8 cellular contexts compared by ENCODE assay signal in genomic region chr4:101169044-101170014, GRCh38.
A peak's percentile ranks its signal among the peaks of the same experiment; 100 is the strongest.
DNase-seq lines count a peak whose midpoint lies in the region; ATAC-seq and TF ChIP-seq lines count a peak whose summit lies in the region.

No MANE protein-coding gene starts in this region.

- peak; percentile 54 for TF ChIP-seq CTCF in AG09319 (IDR thresholded peaks at IDR 0.05; ENCODE audit: low read depth, low read length)
- TF ChIP-seq CTCF in WI38 (IDR thresholded peaks at IDR 0.05; ENCODE audit: low read depth, low read length), result peak; percentile 42
- TF ChIP-seq CTCF in right lobe of liver (IDR thresholded peaks at IDR 0.05), result peak; percentile 82 to 94 (median 88)

- peaks cover 0 to 7% (median 2%) of the 10 kb centered on the region in 4 donors for H3K4me1 ChIP-seq in right lobe of liver

- no peaks in the 10 kb centered on the region for H3K27me3 ChIP-seq in right lobe of liver

- no peaks in the 10 kb centered on the region for H3K9me3 ChIP-seq in right lobe of liver

- DNase-seq in AG09319 (ENCODE audit: extremely low read depth, low read depth) (peak; percentile 10), NCI-H2107 (lab: John Stamatoyannopoulos, UW) (peak; percentile 22), cerebellar cortex (ENCODE audit: low spot score) (peak; percentile 39), right lobe of liver (peak; percentile 49 to 74 (median 56))
- peak; percentile 62 for DNase-seq in stimulated activated CD8-positive, alpha-beta memory T cell treated with anti-CD3 and anti-CD28 coated beads, Interleukin-4, amount 100 ng/mL, for 48 hours

- no peak overlapping the region for H3K4me3 ChIP-seq in WI38 (ENCODE audit: low read depth, low read length)
- H3K4me3 ChIP-seq in right lobe of liver, result no peak overlapping the region

- no peak overlapping the region for H3K27ac ChIP-seq in right lobe of liver

- ATAC-seq in GM18873 (IDR thresholded peaks at IDR 0.05; ENCODE audit: low FRiP score, unreplicated experiment), result peak; percentile 97
- peak; percentile 99 for ATAC-seq in HG03066 (IDR thresholded peaks at IDR 0.05; ENCODE audit: low read depth, unreplicated experiment)
- ATAC-seq in right lobe of liver, result peak; percentile 99 to 100 (median 99)

- no peaks in the 10 kb centered on the region for H3K36me3 ChIP-seq in right lobe of liver

- TF ChIP-seq POLR2A in right lobe of liver (IDR thresholded peaks at IDR 0.05), result no peak

- intact Hi-C loops in right lobe of liver (cut with DNase I), result no loop called here

- 16% methylated on average over 6 of the region's 6 CpGs for WGBS in right lobe of liver (ENCODE audit: insufficient coverage, low coverage, low lambda C conversion rate, missing lambda C conversion rate)

Comparison
In these comparisons a context has a peak if more than half of its experiments do, and no peak if none do; other contexts are left out.
1. DNase-seq: peak in every context shown above with its lines; median percentile 62 in stimulated activated CD8-positive, alpha-beta memory T cell treated with anti-CD3 and anti-CD28 coated beads, Interleukin-4, amount 100 ng/mL, for 48 hours; 56 in right lobe of liver; 39 in cerebellar cortex; 22 in NCI-H2107; 10 in AG09319.